Comparison of ENCODE assay signal across 8 cellular contexts in genomic region chr1:1892079-1892762, GRCh38. TPM values are rescaled to one million over a fixed set of nuclear protein-coding genes. Genes with fewer than 3 reads are reported as not detected.
DNase-seq lines count a peak whose midpoint lies in the region; ATAC-seq and TF ChIP-seq lines count a peak whose summit lies in the region.

No MANE protein-coding gene starts in this region.

- H3K4me1 ChIP-seq in muscle layer of duodenum (ENCODE audit: control insufficient read depth in 1 of 2, insufficient read depth in 2 of 2, low read length in 2 of 2): peaks cover 7 to 41% of the 10 kb centered on the region in 2 donors

- CTCF ChIA-PET in AG04450 (lab: Charles Lee): interaction anchor here (0.5 to 1.4 kb wide), 2 partner anchors 14 to 17 kb away, joined by 7 to 10 read pairs; no protein-coding TSS in a partner anchor

- H3K4me3 ChIP-seq in AG04450 (ENCODE audit: low read depth, low read length): peak overlapping the region; percentile 76
- H3K4me3 ChIP-seq in LNCaP clone FGC (ENCODE audit: low read depth, low read length): peak overlapping the region; percentile 61
- peak overlapping the region; percentile 66 to 73 for H3K4me3 ChIP-seq in muscle layer of duodenum (ENCODE audit: low read depth in 1 of 2, low read length in 2 of 2)

- no peak for TF ChIP-seq CTCF in AG04450 (IDR thresholded peaks at IDR 0.05; ENCODE audit: low read depth, low read length)
- no peak for TF ChIP-seq CTCF in LNCaP clone FGC (IDR thresholded peaks at IDR 0.05; ENCODE audit: control insufficient read depth, extremely low read depth, insufficient read depth)

- H3K9me3 ChIP-seq in AG04450 (ENCODE audit: control insufficient read depth, insufficient read depth, low read length): no peaks in the 10 kb centered on the region
- no peaks in the 10 kb centered on the region for H3K9me3 ChIP-seq in muscle layer of duodenum (ENCODE audit: control insufficient read depth in 1 of 2, low read length in 2 of 2)

- POLR2A ChIA-PET in AG04450 (lab: Yijun Ruan, JAX): interaction anchor here (0.6 to 1.3 kb wide), 5 partner anchors 9 to 166 kb away, joined by 3 to 11 read pairs (median 4); no protein-coding TSS in a partner anchor

- H3K27ac ChIP-seq in AG04450 (ENCODE audit: low read depth, low read length) (peak overlapping the region; percentile 11), muscle layer of duodenum (ENCODE audit: low read length) (peak overlapping the region; percentile 78)

- DNase-seq in AG04450 (ENCODE audit: low read depth, low spot score) (no peak), LNCaP clone FGC (ENCODE audit: low read depth) (peak; percentile 51), cerebellar cortex (ENCODE audit: low spot score) (peak; percentile 36), NCI-H1105 treated with DMSO at 0.1 percent for 48 hours (lab: John Stamatoyannopoulos, UW) (no peak), islet precursor cell (no peak)

- ATAC-seq in GM18858 (IDR thresholded peaks at IDR 0.05; ENCODE audit: unreplicated experiment) (no peak), GM19395 (IDR thresholded peaks at IDR 0.05; ENCODE audit: unreplicated experiment) (no peak)

- H3K27me3 ChIP-seq in AG04450 (ENCODE audit: control insufficient read depth, insufficient read depth, low read length) (no peaks in the 10 kb centered on the region), muscle layer of duodenum (ENCODE audit: low read depth, low read length) (peaks cover 4% of the 10 kb centered on the region)

- no peaks in the 10 kb centered on the region for H3K36me3 ChIP-seq in muscle layer of duodenum (ENCODE audit: control insufficient read depth in 1 of 2, insufficient read depth in 2 of 2, low read length in 2 of 2)

RNA-seq across cellular contexts. Expression of gene GNB1, which starts 1.3 kb away (rescaled TPM):
- polyA plus RNA-seq in AG04450 (2011; rRNA removed): 400 and 437 TPM in 2 replicates
- polyA minus RNA-seq in AG04450 (2011; rRNA and poly(A)+ RNA removed): 575 and 720 TPM in 2 replicates

RNA-seq across cellular contexts. Expression of gene CALML6, which starts 22.8 kb away (rescaled TPM):
- 0.21 TPM in 2 replicates for polyA plus RNA-seq in AG04450 (2011; rRNA removed)
- polyA minus RNA-seq in AG04450 (2011; rRNA and poly(A)+ RNA removed): 0.30 TPM in 1 of 2 replicates, not detected in the other

RNA-seq across cellular contexts. Expression of gene TMEM52, which starts 26.9 kb away (rescaled TPM):
- 0.30 and 0.53 TPM in 2 replicates for polyA plus RNA-seq in AG04450 (2011; rRNA removed)
- 0.23 and 0.48 TPM in 2 replicates for polyA minus RNA-seq in AG04450 (2011; rRNA and poly(A)+ RNA removed)

Comparison
In these comparisons a context has a peak if more than half of its experiments do, and no peak if none do; other contexts are left out.
1. DNase-seq: peak in LNCaP clone FGC (single experiment) and cerebellar cortex (single experiment); none in AG04450 (single experiment), NCI-H1105 treated with DMSO at 0.1 percent for 48 hours (single experiment) and islet precursor cell (single experiment).
2. Peak in every context shown above with its lines, with median percentiles within 50 percentile points of each other: H3K4me3 ChIP-seq.